ENCODE assay signal across 8 cellular contexts in genomic region chr6:159761135-159761872, GRCh38. TPM values are rescaled to one million over a fixed set of nuclear protein-coding genes. Genes with fewer than 3 reads are reported as not detected.
DNase-seq lines count a peak whose midpoint lies in the region; ATAC-seq, FAIRE-seq and TF ChIP-seq lines count a peak whose summit lies in the region.

No MANE protein-coding gene starts in this region.

- H3K4me3 ChIP-seq in LNCaP clone FGC (ENCODE audit: low read depth, low read length) (peak overlapping the region; percentile 73), hepatocyte (peak overlapping the region; percentile 68), gastrocnemius medialis (peak overlapping the region; percentile 84 to 90 (median 88))

- no peaks in the 10 kb centered on the region for H3K36me3 ChIP-seq in hepatocyte (replicated peaks; ENCODE audit: insufficient read depth, low read depth)
- peaks cover 0 to 34% of the 10 kb centered on the region in 2 donors for H3K36me3 ChIP-seq in gastrocnemius medialis

- no peak for TF ChIP-seq CTCF in C4-2B (conservative IDR thresholded peaks at IDR 0.05)
- TF ChIP-seq CTCF in LNCaP clone FGC (IDR thresholded peaks at IDR 0.05; ENCODE audit: control insufficient read depth, extremely low read depth, insufficient read depth) = no peak
- no peak for TF ChIP-seq CTCF in hepatocyte (IDR thresholded peaks at IDR 0.05; ENCODE audit: poor library complexity)
- no peak for TF ChIP-seq CTCF in gastrocnemius medialis (IDR thresholded peaks at IDR 0.05 in 4 of 5, conservative IDR thresholded peaks at IDR 0.05 in 1 of 5)

- intact Hi-C loops in gastrocnemius medialis (cut with DNase I; ENCODE audit: low total_unique reads) = loop anchor here (2.0 kb wide), 1 partner anchor 19 kb away; no protein-coding TSS in a partner anchor

- H3K9me3 ChIP-seq in hepatocyte (ENCODE audit: low read depth) (no peaks in the 10 kb centered on the region), gastrocnemius medialis (no peaks in the 10 kb centered on the region)

- H3K27ac ChIP-seq in C4-2B = peak overlapping the region; percentile 87
- peak overlapping the region; percentile 99 for H3K27ac ChIP-seq in hepatocyte
- H3K27ac ChIP-seq in gastrocnemius medialis = peak overlapping the region; percentile 96 to 99 (median 96)

- no peaks in the 10 kb centered on the region for H4K20me1 ChIP-seq in hepatocyte (ENCODE audit: insufficient read depth, poor library complexity, severe bottlenecking)

- POLR2A ChIA-PET in activated naive CD8-positive, alpha-beta T cell treated with anti-CD3 and anti-CD28 coated beads, Interleukin-2, amount 10 ng/mL, durations not matched to agents 7 days and 5 days (lab: Charles Lee) = interaction anchor here (0.7 to 4.7 kb wide), 7 partner anchors 8 to 68 kb away, joined by 3 to 44 read pairs (median 12); partner anchors contain the start of genes MRPL18, SOD2, TCP1 and WTAP

- 15% methylated on average over 38 of the region's 45 CpGs for WGBS in hepatocyte (ENCODE audit: low lambda C conversion rate, missing lambda C conversion rate)

- ATAC-seq in activated naive CD8-positive, alpha-beta T cell treated with anti-CD3 and anti-CD28 coated beads, Interleukin-2, amount 10 ng/mL, durations not matched to agents 7 days and 5 days (ENCODE audit: low read depth) = no peak
- ATAC-seq in gastrocnemius medialis = peak in 1 of 2 donors; percentile 15

- no peaks in the 10 kb centered on the region for H3K9me3 Mint-ChIP-seq in activated naive CD8-positive, alpha-beta T cell treated with anti-CD3 and anti-CD28 coated beads, Interleukin-2, amount 10 ng/mL, durations not matched to agents 7 days and 5 days

- H3K27me3 ChIP-seq in hepatocyte (no peaks in the 10 kb centered on the region), gastrocnemius medialis (no peaks in the 10 kb centered on the region)

- H3K4me1 ChIP-seq in hepatocyte (ENCODE audit: insufficient read depth) = peaks cover 20% of the 10 kb centered on the region
- H3K4me1 ChIP-seq in gastrocnemius medialis = peaks cover 13 to 19% of the 10 kb centered on the region in 2 donors

- no peaks in the 10 kb centered on the region for H3K9me2 ChIP-seq in hepatocyte (replicated peaks; ENCODE audit: insufficient read depth)

- peak overlapping the region; percentile 92 for H2AFZ ChIP-seq in hepatocyte

- peaks cover 28% of the 10 kb centered on the region for H3K36me3 Mint-ChIP-seq in activated naive CD8-positive, alpha-beta T cell treated with anti-CD3 and anti-CD28 coated beads, Interleukin-2, amount 10 ng/mL, durations not matched to agents 7 days and 5 days

- no peak for FAIRE-seq in GM19239 (lab: Jason Lieb, UNC)

- TF ChIP-seq POLR2A in gastrocnemius medialis (IDR thresholded peaks at IDR 0.05) = no peak

- peak overlapping the region; percentile 89 for H3K4me3 Mint-ChIP-seq in activated naive CD8-positive, alpha-beta T cell treated with anti-CD3 and anti-CD28 coated beads, Interleukin-2, amount 10 ng/mL, durations not matched to agents 7 days and 5 days

- peak overlapping the region; percentile 95 for H3K27ac Mint-ChIP-seq in activated naive CD8-positive, alpha-beta T cell treated with anti-CD3 and anti-CD28 coated beads, Interleukin-2, amount 10 ng/mL, durations not matched to agents 7 days and 5 days

- DNase-seq in GM19239 (ENCODE audit: insufficient read length, low spot score) = peak; percentile 10
- no peak for DNase-seq in LNCaP clone FGC (ENCODE audit: low read depth)
- DNase-seq in activated naive CD8-positive, alpha-beta T cell treated with anti-CD3 and anti-CD28 coated beads, Interleukin-2, amount 10 ng/mL, durations not matched to agents 7 days and 5 days = no peak
- peak; percentile 49 for DNase-seq in hepatocyte (ENCODE audit: low spot score)
- DNase-seq in gastrocnemius medialis = peak in 1 of 2 donors; percentile 4
- no peak for DNase-seq in NCI-H526 treated with DMSO at 0.1 percent for 48 hours (lab: John Stamatoyannopoulos, UW)
- DNase-seq in KBM-7 = no peak

- peaks cover 41% of the 10 kb centered on the region for H3K79me2 ChIP-seq in hepatocyte

- peaks cover 27% of the 10 kb centered on the region for H3K4me1 Mint-ChIP-seq in activated naive CD8-positive, alpha-beta T cell treated with anti-CD3 and anti-CD28 coated beads, Interleukin-2, amount 10 ng/mL, durations not matched to agents 7 days and 5 days

- peak overlapping the region; percentile 96 for H3K4me2 ChIP-seq in hepatocyte

- in situ Hi-C loops in gastrocnemius medialis (cut with MboI; ENCODE audit: low sequenced_read_pairs in 4 of 4) = no loop called here
- in situ Hi-C loops in KBM-7 (cut with MboI; ENCODE audit: low pct_unique_long_range_greater_than_20kb, low sequenced_read_pairs) = no loop called here

- no peaks in the 10 kb centered on the region for H3K27me3 Mint-ChIP-seq in activated naive CD8-positive, alpha-beta T cell treated with anti-CD3 and anti-CD28 coated beads, Interleukin-2, amount 10 ng/mL, durations not matched to agents 7 days and 5 days

RNA-seq across cellular contexts. Expression of gene ACAT2, which starts 0.5 kb away (rescaled TPM):
- 10 to 100 TPM; 55.3 to 57.1 TPM for total RNA-seq in activated naive CD8-positive, alpha-beta T cell treated with anti-CD3 and anti-CD28 coated beads, Interleukin-2, amount 10 ng/mL, durations not matched to agents 7 days and 5 days
- total RNA-seq in hepatocyte = 58.0 and 67.0 TPM in 2 replicates
- 90.7 and 98.6 TPM in 2 replicates for polyA plus RNA-seq in hepatocyte
- total RNA-seq in gastrocnemius medialis = 1 to 10 TPM in 2 of 4 donors, under 1 TPM in 2; 0.59 to 4.6 (median 2.4) TPM

RNA-seq across cellular contexts. Expression of gene TCP1, which starts 28.1 kb away (rescaled TPM):
- total RNA-seq in activated naive CD8-positive, alpha-beta T cell treated with anti-CD3 and anti-CD28 coated beads, Interleukin-2, amount 10 ng/mL, durations not matched to agents 7 days and 5 days = 100 to 1,000 TPM; 181 to 197 TPM
- 156 and 166 TPM in 2 replicates for total RNA-seq in hepatocyte
- 130 and 133 TPM in 2 replicates for polyA plus RNA-seq in hepatocyte
- total RNA-seq in gastrocnemius medialis = 100 to 1,000 TPM; 135 to 256 (median 166) TPM

RNA-seq across cellular contexts. Expression of gene MRPL18, which starts 29.0 kb away (rescaled TPM):
- 10 to 100 TPM; 58.9 to 62.0 TPM for total RNA-seq in activated naive CD8-positive, alpha-beta T cell treated with anti-CD3 and anti-CD28 coated beads, Interleukin-2, amount 10 ng/mL, durations not matched to agents 7 days and 5 days
- total RNA-seq in hepatocyte = 93.5 and 96.4 TPM in 2 replicates
- polyA plus RNA-seq in hepatocyte = 84.8 and 90.5 TPM in 2 replicates
- 100 to 1,000 TPM in 1 of 4 donors, 10 to 100 TPM in 3; 54.0 to 122 (median 69.0) TPM for total RNA-seq in gastrocnemius medialis

RNA-seq across cellular contexts. Expression of gene WTAP, which starts 34.0 kb away (rescaled TPM):
- 100 to 1,000 TPM; 127 to 129 TPM for total RNA-seq in activated naive CD8-positive, alpha-beta T cell treated with anti-CD3 and anti-CD28 coated beads, Interleukin-2, amount 10 ng/mL, durations not matched to agents 7 days and 5 days
- 94.8 and 101 TPM in 2 replicates for total RNA-seq in hepatocyte
- 84.6 and 88.1 TPM in 2 replicates for polyA plus RNA-seq in hepatocyte
- total RNA-seq in gastrocnemius medialis = 100 to 1,000 TPM; 147 to 238 (median 193) TPM

RNA-seq across cellular contexts. Expression of gene PNLDC1, which starts 38.8 kb away (rescaled TPM):
- total RNA-seq in activated naive CD8-positive, alpha-beta T cell treated with anti-CD3 and anti-CD28 coated beads, Interleukin-2, amount 10 ng/mL, durations not matched to agents 7 days and 5 days = under 1 TPM; 0.42 to 0.96 TPM
- total RNA-seq in hepatocyte = not detected in 2 replicates
- polyA plus RNA-seq in hepatocyte = 0.11 TPM in 1 of 2 replicates, not detected in the other
- not detected for total RNA-seq in gastrocnemius medialis

Comparison
In these comparisons a context has a peak if more than half of its experiments do, and no peak if none do; other contexts are left out.
1. DNase-seq: peak in GM19239 (single experiment) and hepatocyte (single experiment); none in LNCaP clone FGC (single experiment), activated naive CD8-positive, alpha-beta T cell treated with anti-CD3 and anti-CD28 coated beads, Interleukin-2, amount 10 ng/mL, durations not matched to agents 7 days and 5 days (single experiment), NCI-H526 treated with DMSO at 0.1 percent for 48 hours (single experiment) and KBM-7 (single experiment).
2. RNA of gene ACAT2, which starts 0.5 kb away (total RNA-seq): 58.0 to 67.0 TPM in hepatocyte and 55.3 to 57.1 TPM in activated naive CD8-positive, alpha-beta T cell treated with anti-CD3 and anti-CD28 coated beads, Interleukin-2, amount 10 ng/mL, durations not matched to agents 7 days and 5 days; 0.59 to 4.6 TPM in gastrocnemius medialis; every median in the first group is over 10 times any median in the second.
3. Peak in every context shown above with its lines, with median percentiles within 50 percentile points of each other: H3K27ac ChIP-seq and H3K4me3 ChIP-seq.